8 cellular contexts compared by ENCODE assay signal in genomic region chr20:35776513-35777101, GRCh38.
DNase-seq lines count a peak whose midpoint lies in the region; ATAC-seq and TF ChIP-seq lines count a peak whose summit lies in the region.

No MANE protein-coding gene starts in this region.

- H3K27ac ChIP-seq in effector memory CD4-positive, alpha-beta T cell (ENCODE audit: insufficient read depth, low read length, poor library complexity, severe bottlenecking), result peak overlapping the region; percentile 12
- H3K27ac ChIP-seq in neutrophil, result peak overlapping the region; percentile 55

- H3K4me1 ChIP-seq in effector memory CD4-positive, alpha-beta T cell (ENCODE audit: control insufficient read depth, insufficient read depth, low read length, poor library complexity, severe bottlenecking), result peaks cover 44% of the 10 kb centered on the region
- H3K4me1 ChIP-seq in neutrophil (ENCODE audit: control insufficient read depth in 1 of 2, insufficient read depth in 1 of 2, low read depth in 1 of 2, low read length in 1 of 2), result peaks cover 23 to 24% of the 10 kb centered on the region in 2 experiments

- H3K27me3 ChIP-seq in effector memory CD4-positive, alpha-beta T cell (replicated peaks; ENCODE audit: control insufficient read depth, insufficient read depth, low read length, poor library complexity, severe bottlenecking), result no peaks in the 10 kb centered on the region
- no peaks in the 10 kb centered on the region for H3K27me3 ChIP-seq in neutrophil

- ATAC-seq in HG02678 (IDR thresholded peaks at IDR 0.05; ENCODE audit: unreplicated experiment) (no peak), HG03565 (IDR thresholded peaks at IDR 0.05; ENCODE audit: unreplicated experiment) (no peak)

- H3K9me3 ChIP-seq in effector memory CD4-positive, alpha-beta T cell (ENCODE audit: control insufficient read depth, low read length), result no peaks in the 10 kb centered on the region
- no peaks in the 10 kb centered on the region for H3K9me3 ChIP-seq in neutrophil

- DNase-seq in DMS53 treated with DMSO at 0.1 percent for 48 hours (lab: John Stamatoyannopoulos, UW; ENCODE audit: unreplicated experiment) (peak; percentile 61), NCI-H510A (lab: John Stamatoyannopoulos, UW) (peak; percentile 47), GM20000 (ENCODE audit: low spot score) (no peak), CD1c-positive myeloid dendritic cell (ENCODE audit: extremely low spot score) (no peak)
- no peak for DNase-seq in effector memory CD4-positive, alpha-beta T cell

- no peak overlapping the region for H3K4me3 ChIP-seq in effector memory CD4-positive, alpha-beta T cell (ENCODE audit: insufficient read depth, low read depth, low read length, poor library complexity, severe bottlenecking)
- no peak overlapping the region for H3K4me3 ChIP-seq in neutrophil (ENCODE audit: low read depth in 1 of 2, low read length in 1 of 2)

- TF ChIP-seq CTCF in neutrophil (IDR thresholded peaks at IDR 0.05), result no peak
- TF ChIP-seq CTCF in GM20000 (IDR thresholded peaks at IDR 0.05; ENCODE audit: extremely low read depth, missing control alignments), result no peak

- H3K36me3 ChIP-seq in effector memory CD4-positive, alpha-beta T cell (ENCODE audit: control insufficient read depth, insufficient read depth, low read length), result peaks cover 14% of the 10 kb centered on the region
- peaks cover 3% of the 10 kb centered on the region for H3K36me3 ChIP-seq in neutrophil

Comparison
In these comparisons a context has a peak if more than half of its experiments do, and no peak if none do; other contexts are left out.
1. DNase-seq: peak in DMS53 treated with DMSO at 0.1 percent for 48 hours (single experiment) and NCI-H510A (single experiment); none in effector memory CD4-positive, alpha-beta T cell (0 of 3), GM20000 (single experiment) and CD1c-positive myeloid dendritic cell (single experiment).